ENCODE assay signal across 29 cellular contexts in the genomic region with DNA sequence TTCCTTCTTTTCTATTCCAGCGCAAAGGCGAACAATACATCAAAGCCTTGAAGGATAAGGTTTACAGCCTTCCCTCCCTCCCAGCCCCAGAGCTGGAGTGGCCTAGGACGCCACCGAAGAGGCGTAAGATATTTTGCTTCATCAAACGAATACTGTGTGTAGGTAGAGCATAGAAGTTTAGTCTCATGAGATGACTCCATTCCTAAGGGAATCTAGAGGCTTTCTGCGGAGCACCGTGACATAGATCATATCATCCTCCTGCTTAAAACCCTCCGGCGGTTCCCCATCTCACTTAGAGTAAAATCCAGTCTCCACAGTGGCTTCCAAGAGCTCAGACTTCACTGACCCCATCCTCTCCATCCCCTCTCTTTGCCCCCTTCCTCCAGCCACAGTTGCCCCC.
"Had no signal": no experiment of that assay in that cellular context is flagged by ENCODE, and none has a peak within 500 bp of the region (broad histone marks: within the 10 kb centered on the region; RNA-seq: fewer than 3 reads in every experiment).

No MANE protein-coding gene starts in this region.

- H3K4me3 Mint-ChIP-seq: naive thymus-derived CD4-positive, alpha-beta T cell; natural killer cell; nephron; neural progenitor cell; stimulated activated effector memory CD8-positive, alpha-beta T cell treated with anti-CD3 and anti-CD28 coated beads, Interleukin-12 subunit alpha, Interleukin-12 subunit beta, amount 100 ng/mL, for 72 hours; stimulated activated naive B cell treated with anti-CD40 and anti-IgM and Interleukin-4, amounts not matched to agents 10 μg/mL and 1 μg/mL and 100 μg/mL, for 72 hours; stimulated activated naive CD8-positive, alpha-beta T cell treated with anti-CD3 and anti-CD28 coated beads, Interleukin-15, Interleukin-2, amounts not matched to agents 100 ng/mL and 50 ng/mL, for 24 hours; type B pancreatic cell had no signal

- H3K9me3 Mint-ChIP-seq: natural killer cell, neural progenitor cell had no signal

- DNase-seq: naive thymus-derived CD4-positive, alpha-beta T cell; natural killer cell; occipital lobe; ovary; posterior cingulate gyrus; psoas muscle; right cardiac atrium; right lobe of liver; sigmoid colon; small intestine; stimulated activated CD4-positive, alpha-beta T cell treated with anti-CD3 and anti-CD28 coated beads, Interleukin-15, amount 100 ng/mL, for 24 hours; stimulated activated CD4-positive, alpha-beta T cell treated with anti-CD3 and anti-CD28 coated beads, Interleukin-2, amount 100 ng/mL, for 24 hours; stimulated activated CD4-positive, alpha-beta T cell treated with anti-CD3 and anti-CD28 coated beads, Interleukin-2, amount 100 ng/mL, for 48 hours; stimulated activated CD4-positive, alpha-beta T cell treated with anti-CD3 and anti-CD28 coated beads, Interleukin-4, amount 100 ng/mL, for 24 hours; stimulated activated naive B cell treated with anti-CD40 and anti-IgM and Interleukin-4, amounts not matched to agents 10 μg/mL and 1 μg/mL and 100 μg/mL, for 72 hours; stimulated activated naive CD4-positive, alpha-beta T cell treated with Interleukin-2 at 50 U/mL for 16 hours; stomach; thyroid gland; upper lobe of right lung; uterus had no signal

- H3K4me1 ChIP-seq: neural progenitor cell, parathyroid adenoma, psoas muscle, right lobe of liver, sigmoid colon, stomach, thyroid gland, tibial nerve, upper lobe of right lung, uterus had no signal

- H3K27ac Mint-ChIP-seq: natural killer cell; nephron; neural progenitor cell; progenitor cell of endocrine pancreas; stimulated activated effector memory CD8-positive, alpha-beta T cell treated with anti-CD3 and anti-CD28 coated beads, Interleukin-12 subunit alpha, Interleukin-12 subunit beta, amount 100 ng/mL, for 72 hours; stimulated activated naive B cell treated with anti-CD40 and anti-IgM and Interleukin-4, amounts not matched to agents 10 μg/mL and 1 μg/mL and 100 μg/mL, for 72 hours; stimulated activated naive CD8-positive, alpha-beta T cell treated with anti-CD3 and anti-CD28 coated beads, Interleukin-15, Interleukin-2, amounts not matched to agents 100 ng/mL and 50 ng/mL, for 24 hours; type B pancreatic cell had no signal

- H3K36me3 ChIP-seq: neural progenitor cell, ovary, right lobe of liver, thoracic aorta, thyroid gland, upper lobe of right lung, uterus had no signal

- H3K36me3 Mint-ChIP-seq: natural killer cell; stimulated activated effector memory CD8-positive, alpha-beta T cell treated with anti-CD3 and anti-CD28 coated beads, Interleukin-12 subunit alpha, Interleukin-12 subunit beta, amount 100 ng/mL, for 72 hours had no signal

- H3K4me1 Mint-ChIP-seq: natural killer cell; nephron; stimulated activated effector memory CD8-positive, alpha-beta T cell treated with anti-CD3 and anti-CD28 coated beads, Interleukin-12 subunit alpha, Interleukin-12 subunit beta, amount 100 ng/mL, for 72 hours; stimulated activated naive B cell treated with anti-CD40 and anti-IgM and Interleukin-4, amounts not matched to agents 10 μg/mL and 1 μg/mL and 100 μg/mL, for 72 hours had no signal

- H3K9me3 ChIP-seq: ovary, right lobe of liver, sigmoid colon, stomach, thoracic aorta, thyroid gland, upper lobe of right lung, uterus had no signal

- H3K4me3 ChIP-seq: neural progenitor cell, ovary, psoas muscle, right lobe of liver, sigmoid colon, stomach, thoracic aorta, thyroid gland, tibial nerve, upper lobe of right lung, uterus had no signal

- H3K27me3 Mint-ChIP-seq: naive thymus-derived CD4-positive, alpha-beta T cell; stimulated activated naive B cell treated with anti-CD40 and anti-IgM and Interleukin-4, amounts not matched to agents 10 μg/mL and 1 μg/mL and 100 μg/mL, for 72 hours; stimulated activated naive CD8-positive, alpha-beta T cell treated with anti-CD3 and anti-CD28 coated beads, Interleukin-15, Interleukin-2, amounts not matched to agents 100 ng/mL and 50 ng/mL, for 24 hours; type B pancreatic cell had no signal

- ATAC-seq: naive thymus-derived CD4-positive, alpha-beta T cell; natural killer cell; psoas muscle; right cardiac atrium; right lobe of liver; stimulated activated effector memory CD8-positive, alpha-beta T cell treated with anti-CD3 and anti-CD28 coated beads, Interleukin-12 subunit alpha, Interleukin-12 subunit beta, amount 100 ng/mL, for 72 hours; stimulated activated naive B cell treated with anti-CD40 and anti-IgM and Interleukin-4, amounts not matched to agents 10 μg/mL and 1 μg/mL and 100 μg/mL, for 72 hours; upper lobe of right lung had no signal

- H3K27me3 ChIP-seq: neural progenitor cell, ovary, right lobe of liver, sigmoid colon, stomach, thyroid gland, tibial nerve, upper lobe of right lung, uterus had no signal
